17 cellular contexts compared by ENCODE assay signal in the genomic region with DNA sequence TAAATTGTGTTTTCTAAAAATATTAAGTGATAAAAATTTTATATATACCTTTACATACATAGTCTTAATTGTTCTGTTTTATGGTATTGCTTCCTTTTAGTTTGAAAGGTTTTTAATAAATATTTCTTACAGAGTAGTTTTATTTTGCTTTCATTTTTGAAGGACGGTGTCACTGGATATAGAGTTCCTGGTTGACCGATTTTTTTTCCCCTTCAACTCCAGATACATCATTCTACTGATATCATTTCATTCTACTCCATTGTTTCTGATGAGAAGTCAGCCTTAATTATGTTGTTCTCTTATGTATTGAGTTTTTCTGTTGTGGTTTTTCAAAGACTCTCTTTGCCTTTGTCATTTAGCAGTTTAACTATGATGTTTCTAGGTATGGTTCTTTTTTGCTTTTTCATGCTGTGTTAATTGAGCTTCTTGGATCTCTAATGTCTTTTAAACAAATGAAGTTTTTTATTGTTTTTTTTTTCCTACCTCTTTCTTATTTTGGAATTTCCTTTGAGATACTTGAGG. TPM values are rescaled to one million over a fixed set of nuclear protein-coding genes. Genes with fewer than 3 reads are reported as not detected.
DNase-seq lines count a peak whose midpoint lies in the region; ATAC-seq, FAIRE-seq and TF ChIP-seq lines count a peak whose summit lies in the region.
"Had no signal": no experiment of that assay in that cellular context is flagged by ENCODE, and none has a peak within 500 bp of the region (broad histone marks: within the 10 kb centered on the region; RNA-seq: fewer than 3 reads in every experiment).

No MANE protein-coding gene starts in this region.

- peak overlapping the region; percentile 55 for H3K27ac Mint-ChIP-seq in activated T-helper 2 cell treated with anti-CD3 and anti-CD28 coated beads, Interferon-gamma antibody, Interleukin-2, Interleukin-4, amounts not matched to agents 10 μg/mL and 5 μg/mL and 100 μg/mL, durations not matched to agents 14 hours and 24 hours and 36 hours

- H3K36me3 Mint-ChIP-seq in activated T-helper 2 cell treated with anti-CD3 and anti-CD28 coated beads, Interferon-gamma antibody, Interleukin-2, Interleukin-4, amounts not matched to agents 10 μg/mL and 5 μg/mL and 100 μg/mL, durations not matched to agents 14 hours and 24 hours and 36 hours (ENCODE audit: low read depth), result peaks cover 55% of the 10 kb centered on the region

- peak overlapping the region; percentile 31; the same call in 1 of the 2 replicates for H3K4me3 ChIP-seq in GM06990 (replicated peaks; ENCODE audit: low read depth, low read length)
- H3K4me3 ChIP-seq: adrenal gland, lung, SJCRH30 had no signal

- no peaks in the 10 kb centered on the region for H3K27me3 ChIP-seq in GM06990 (replicated peaks; ENCODE audit: control insufficient read depth, insufficient read depth, low read length)
- H3K27me3 ChIP-seq: adrenal gland, BE2C, heart left ventricle, SJCRH30 had no signal

- peak overlapping the region; percentile 40 for H3K4me3 Mint-ChIP-seq in activated T-helper 2 cell treated with anti-CD3 and anti-CD28 coated beads, Interferon-gamma antibody, Interleukin-2, Interleukin-4, amounts not matched to agents 10 μg/mL and 5 μg/mL and 100 μg/mL, durations not matched to agents 14 hours and 24 hours and 36 hours (ENCODE audit: low read depth)

- H3K27me3 Mint-ChIP-seq in activated T-helper 2 cell treated with anti-CD3 and anti-CD28 coated beads, Interferon-gamma antibody, Interleukin-2, Interleukin-4, amounts not matched to agents 10 μg/mL and 5 μg/mL and 100 μg/mL, durations not matched to agents 14 hours and 24 hours and 36 hours (ENCODE audit: low read depth), result no peaks in the 10 kb centered on the region

- DNase-seq in GM06990 (ENCODE audit: extremely low read depth, insufficient read length) (no peak), glomerular visceral epithelial cell (ENCODE audit: extremely low spot score) (peak; percentile 11), NOMO-1 treated with DMSO at 0.1 percent for 48 hours (lab: John Stamatoyannopoulos, UW; ENCODE audit: unreplicated experiment) (no peak), NCI-H128 (lab: John Stamatoyannopoulos, UW; ENCODE audit: unreplicated experiment) (no peak), NCI-H526 treated with DMSO at 0.1 percent for 48 hours (lab: John Stamatoyannopoulos, UW) (no peak)
- DNase-seq in activated T-helper 2 cell treated with anti-CD3 and anti-CD28 coated beads, Interferon-gamma antibody, Interleukin-2, Interleukin-4, amounts not matched to agents 10 μg/mL and 5 μg/mL and 100 μg/mL, durations not matched to agents 14 hours and 24 hours and 36 hours (ENCODE audit: low spot score), result no peak
- DNase-seq: BE2C; effector CD4-positive, alpha-beta T cell; GF-D8; NCI-H1417; NCI-H774; SJCRH30 had no signal

- H3K4me1 Mint-ChIP-seq in activated T-helper 2 cell treated with anti-CD3 and anti-CD28 coated beads, Interferon-gamma antibody, Interleukin-2, Interleukin-4, amounts not matched to agents 10 μg/mL and 5 μg/mL and 100 μg/mL, durations not matched to agents 14 hours and 24 hours and 36 hours (ENCODE audit: low read depth), result peaks cover 14% of the 10 kb centered on the region

- FAIRE-seq in A204.1 (lab: Jason Lieb, UNC), result peak; percentile 87

- TF ChIP-seq CTCF in GM06990 (IDR thresholded peaks at IDR 0.05; ENCODE audit: insufficient read depth, low read length, poor library complexity, severe bottlenecking), result no peak

- H3K36me3 ChIP-seq in GM06990 (ENCODE audit: control insufficient read depth, insufficient read depth, low read length), result no peaks in the 10 kb centered on the region
- H3K36me3 ChIP-seq: adrenal gland had no signal

- intact Hi-C loops in activated T-helper 2 cell treated with anti-CD3 and anti-CD28 coated beads, Interferon-gamma antibody, Interleukin-2, Interleukin-4, amounts not matched to agents 10 μg/mL and 5 μg/mL and 100 μg/mL, durations not matched to agents 14 hours and 24 hours and 36 hours (cut with micrococcal nuclease), result no loop called here

- no peaks in the 10 kb centered on the region for H3K9me3 Mint-ChIP-seq in activated T-helper 2 cell treated with anti-CD3 and anti-CD28 coated beads, Interferon-gamma antibody, Interleukin-2, Interleukin-4, amounts not matched to agents 10 μg/mL and 5 μg/mL and 100 μg/mL, durations not matched to agents 14 hours and 24 hours and 36 hours

- ATAC-seq in GM18502 (IDR thresholded peaks at IDR 0.05; ENCODE audit: poor library complexity, unreplicated experiment), result no peak

RNA-seq across cellular contexts. Expression of a gene that starts 30.4 kb away (rescaled TPM):
- total RNA-seq in activated T-helper 2 cell treated with anti-CD3 and anti-CD28 coated beads, Interferon-gamma antibody, Interleukin-2, Interleukin-4, amounts not matched to agents 10 μg/mL and 5 μg/mL and 100 μg/mL, durations not matched to agents 14 hours and 24 hours and 36 hours, result 110 and 123 TPM in 2 replicates

RNA-seq across cellular contexts. Expression of a gene that starts 30.7 kb away (rescaled TPM):
- total RNA-seq in activated T-helper 2 cell treated with anti-CD3 and anti-CD28 coated beads, Interferon-gamma antibody, Interleukin-2, Interleukin-4, amounts not matched to agents 10 μg/mL and 5 μg/mL and 100 μg/mL, durations not matched to agents 14 hours and 24 hours and 36 hours, result 17.6 and 20.0 TPM in 2 replicates
